In the genomic region with DNA sequence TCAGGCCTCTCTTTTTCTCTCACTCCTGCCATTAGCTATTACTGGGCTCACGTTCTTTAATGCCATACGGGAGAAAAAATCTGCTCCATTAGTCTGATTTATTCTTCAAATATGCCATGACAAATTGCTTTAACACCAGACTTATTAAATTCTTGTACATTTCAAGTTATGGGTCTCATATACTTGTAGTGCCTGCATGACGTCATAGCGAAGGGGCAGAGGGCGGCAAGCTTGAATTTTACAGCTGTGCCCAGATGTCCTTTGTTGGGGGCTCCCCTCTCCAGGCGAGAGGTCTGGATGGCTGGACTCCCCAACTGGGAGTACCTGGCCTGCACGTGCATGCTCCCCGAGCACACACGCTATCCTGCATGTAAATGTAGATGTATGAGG, we compare ENCODE assay signal across 33 cellular contexts.
"Had no signal": no experiment of that assay in that cellular context is flagged by ENCODE, and none has a peak within 500 bp of the region (broad histone marks: within the 10 kb centered on the region; RNA-seq: fewer than 3 reads in every experiment).

No MANE protein-coding gene starts in this region.

- H3K9me3 ChIP-seq: adrenal gland, body of pancreas, esophagus squamous epithelium, gastroesophageal sphincter had no signal

- DNase-seq: activated B cell treated with CpG ODN at 0.5 μM for 24 hours; activated CD4-positive, alpha-beta T cell treated with anti-CD3 and anti-CD28 coated beads for 48 hours; activated CD4-positive, alpha-beta T cell treated with anti-CD3 and anti-CD28 coated beads, Interleukin-2, amount 50 U/mL, for 1 hour; activated CD4-positive, alpha-beta T cell treated with anti-CD3 and anti-CD28 coated beads, Interleukin-2, amount 50 U/mL, for 48 hours; activated CD8-positive, alpha-beta memory T cell treated with anti-CD3 and anti-CD28 coated beads for 24 hours; activated CD8-positive, alpha-beta T cell treated with anti-CD3 and anti-CD28 coated beads for 36 hours; activated effector memory CD4-positive, alpha-beta T cell treated with Interleukin-2 at 50 U/mL for 16 hours; activated naive CD4-positive, alpha-beta T cell treated with anti-CD3 and anti-CD28 coated beads for 36 hours; activated naive CD8-positive, alpha-beta T cell treated with anti-CD3 and anti-CD28 coated beads for 36 hours; activated naive CD8-positive, alpha-beta T cell treated with anti-CD3 and anti-CD28 coated beads, Interleukin-2, amount 50 U/mL, for 24 hours; activated T-cell treated with anti-CD3 and anti-CD28 coated beads, Interleukin-2, amount 50 U/mL, for 4 hours; adrenal gland; amygdala; aorta; body of pancreas; caudate nucleus; cortex of kidney; dermis blood vessel endothelial cell; effector CD4-positive, alpha-beta T cell; esophagus squamous epithelium; foreskin melanocyte; head of caudate nucleus; T-helper 1 cell; T-helper 17 cell; T1000; WERI-Rb-1 had no signal

- H3K4me3 ChIP-seq: adrenal gland, body of pancreas, esophagus squamous epithelium, gastroesophageal sphincter had no signal

- H3K27me3 ChIP-seq: adrenal gland had no signal

- H3K27ac ChIP-seq: adrenal gland, body of pancreas, epithelial cell of prostate, esophagus squamous epithelium, gastroesophageal sphincter, WERI-Rb-1 had no signal

- H3K4me1 ChIP-seq: adrenal gland, esophagus squamous epithelium, gastroesophageal sphincter had no signal

- H3K36me3 ChIP-seq: adrenal gland, esophagus squamous epithelium, gastroesophageal sphincter, WERI-Rb-1 had no signal

- FAIRE-seq: colon, endometrium, endothelial cell of umbilical vein had no signal

- ATAC-seq: activated CD4-positive, CD25-positive, alpha-beta regulatory T cell treated with anti-CD3 and anti-CD28 coated beads, Interleukin-2, amount 50 U/mL, for 24 hours; activated CD8-positive, alpha-beta T cell treated with anti-CD3 and anti-CD28 coated beads for 36 hours; activated naive CD8-positive, alpha-beta T cell treated with anti-CD3 and anti-CD28 coated beads, Interleukin-2, amount 50 U/mL, for 24 hours; activated T-cell treated with anti-CD3 and anti-CD28 coated beads, Interleukin-2, amount 50 U/mL, for 4 hours; activated T-helper 17 cell treated with anti-CD3 and anti-CD28 coated beads, Interleukin-2, amount 50 U/mL, for 72 hours; body of pancreas; gastroesophageal sphincter; T-helper 17 cell had no signal
